15 cellular contexts compared by ENCODE assay signal in genomic region chr2:145931836-145932352, GRCh38.
DNase-seq lines count a peak whose midpoint lies in the region; ATAC-seq lines count a peak whose summit lies in the region.
"Had no signal": no experiment of that assay in that cellular context is flagged by ENCODE, and none has a peak within 500 bp of the region (broad histone marks: within the 10 kb centered on the region; RNA-seq: fewer than 3 reads in every experiment).

No MANE protein-coding gene starts in this region.

- ATAC-seq in HG02678 (IDR thresholded peaks at IDR 0.05; ENCODE audit: unreplicated experiment) = no peak
- ATAC-seq in HG03571 (IDR thresholded peaks at IDR 0.05; ENCODE audit: unreplicated experiment) = no peak
- ATAC-seq in GM18858 (IDR thresholded peaks at IDR 0.05; ENCODE audit: unreplicated experiment) = no peak
- ATAC-seq: activated naive CD4-positive, alpha-beta T cell treated with anti-CD3 and anti-CD28 coated beads, Interleukin-2, amount 50 U/mL, for 72 hours; stimulated activated effector memory CD8-positive, alpha-beta T cell treated with anti-CD3 and anti-CD28 coated beads, Interleukin-12 subunit alpha, Interleukin-12 subunit beta, amount 100 ng/mL, for 72 hours had no signal

- H3K9me3 ChIP-seq in SK-N-MC (ENCODE audit: low read depth, low read length) = no peaks in the 10 kb centered on the region
- H3K9me3 ChIP-seq: breast epithelium, tibial artery had no signal

- peak overlapping the region; percentile 76 for H3K9ac ChIP-seq in SK-N-MC (ENCODE audit: insufficient read length)
- H3K9ac ChIP-seq: parathyroid adenoma had no signal

- peak overlapping the region; percentile 75 for H3K4me3 ChIP-seq in SK-N-MC
- H3K4me3 ChIP-seq: breast epithelium, tibial artery had no signal

- peak; percentile 5 for DNase-seq in EH (ENCODE audit: low read depth)
- DNase-seq in NCI-H1436 (lab: John Stamatoyannopoulos, UW) = peak; percentile 87
- DNase-seq in SK-N-MC (ENCODE audit: low read depth, low spot score) = peak; percentile 73
- peak; percentile 41 for DNase-seq in midbrain (lab: John Stamatoyannopoulos, UW)
- no peak for DNase-seq in activated CD4-positive, CD25-positive, alpha-beta regulatory T cell (lab: John Stamatoyannopoulos, UW)
- DNase-seq: activated CD4-positive, alpha-beta T cell treated with anti-CD3 and anti-CD28 coated beads, Interleukin-2, amount 10 ng/mL, durations not matched to agents 7 days and 5 days; NCI-H446; tibial artery had no signal

- peak overlapping the region; percentile 92 for H3K27ac ChIP-seq in SK-N-MC
- H3K27ac ChIP-seq: breast epithelium, parathyroid adenoma, tibial artery had no signal

- H3K36me3 ChIP-seq in SK-N-MC (ENCODE audit: insufficient read depth, low read length) = no peaks in the 10 kb centered on the region
- H3K36me3 ChIP-seq: breast epithelium, tibial artery had no signal

Comparison
In these comparisons a context has a peak if more than half of its experiments do, and no peak if none do; other contexts are left out.
1. DNase-seq: peak in EH (single experiment), NCI-H1436 (single experiment), SK-N-MC (single experiment) and midbrain (single experiment); none in activated CD4-positive, CD25-positive, alpha-beta regulatory T cell (0 of 4).